In genomic region chr2:10061221-10061925, GRCh38 we compare ENCODE assay signal across 2 cellular contexts.
TF ChIP-seq lines count a peak whose summit lies in the region.

No MANE protein-coding gene starts in this region.

TF ChIP-seq in IMR-90, 13 proteins besides CTCF, POLR2A, EP300 and RAD21:
- TF ChIP-seq CHD1 (IDR thresholded peaks at IDR 0.05; ENCODE audit: low read depth, low read length) (no peak), RFX5 (IDR thresholded peaks at IDR 0.05; ENCODE audit: low read depth, low read length) (no peak), CEBPB (IDR thresholded peaks at IDR 0.05; ENCODE audit: low read depth, low read length) (no peak), NFE2L2 (IDR thresholded peaks at IDR 0.05; ENCODE audit: low read depth, low read length) (no peak), ELK1 (IDR thresholded peaks at IDR 0.05; ENCODE audit: borderline replicate concordance, low read depth, low read length) (no peak), BHLHE40 (IDR thresholded peaks at IDR 0.05; ENCODE audit: low read depth, low read length) (no peak), USF2 (IDR thresholded peaks at IDR 0.05; ENCODE audit: low read depth, low read length) (no peak)

TF ChIP-seq in H1, 55 proteins besides CTCF, POLR2A, EP300 and RAD21:
- no peak for TF ChIP-seq KDM1A (IDR thresholded peaks at IDR 0.05; ENCODE audit: borderline replicate concordance, low read length)
- no peak for TF ChIP-seq ZNF274 (IDR thresholded peaks at IDR 0.05; ENCODE audit: borderline replicate concordance, extremely low read depth, low read length)
- TF ChIP-seq TBP (IDR thresholded peaks at IDR 0.05; ENCODE audit: low read depth, low read length) = no peak
- TF ChIP-seq CREB1 (IDR thresholded peaks at IDR 0.05) = no peak
- TF ChIP-seq CHD7 (IDR thresholded peaks at IDR 0.05; ENCODE audit: insufficient replicate concordance, low read length) = no peak
- no peak for TF ChIP-seq EGR1 (IDR thresholded peaks at IDR 0.05; ENCODE audit: borderline replicate concordance, low read depth, low read length)
- no peak for TF ChIP-seq NRF1 (IDR thresholded peaks at IDR 0.05; ENCODE audit: low read depth, low read length)
- no peak for TF ChIP-seq HDAC2 (IDR thresholded peaks at IDR 0.05; ENCODE audit: borderline replicate concordance in 1 of 2, low read depth in 2 of 2, low read length in 2 of 2)
- no peak for TF ChIP-seq NANOG (IDR thresholded peaks at IDR 0.05; ENCODE audit: insufficient read depth, low read depth, low read length, poor library complexity, severe bottlenecking)
- no peak for TF ChIP-seq SP2 (IDR thresholded peaks at IDR 0.05; ENCODE audit: low read length)
- no peak for TF ChIP-seq KDM4A (IDR thresholded peaks at IDR 0.05; ENCODE audit: low read depth, low read length, severe bottlenecking)
- TF ChIP-seq KDM5A (IDR thresholded peaks at IDR 0.05; ENCODE audit: low read length) = no peak
- no peak for TF ChIP-seq ATF3 (IDR thresholded peaks at IDR 0.05; ENCODE audit: insufficient read depth, low read depth, low read length)
- TF ChIP-seq SP4 (IDR thresholded peaks at IDR 0.05; ENCODE audit: low read length) = no peak
